14 cellular contexts compared by ENCODE assay signal in the genomic region with DNA sequence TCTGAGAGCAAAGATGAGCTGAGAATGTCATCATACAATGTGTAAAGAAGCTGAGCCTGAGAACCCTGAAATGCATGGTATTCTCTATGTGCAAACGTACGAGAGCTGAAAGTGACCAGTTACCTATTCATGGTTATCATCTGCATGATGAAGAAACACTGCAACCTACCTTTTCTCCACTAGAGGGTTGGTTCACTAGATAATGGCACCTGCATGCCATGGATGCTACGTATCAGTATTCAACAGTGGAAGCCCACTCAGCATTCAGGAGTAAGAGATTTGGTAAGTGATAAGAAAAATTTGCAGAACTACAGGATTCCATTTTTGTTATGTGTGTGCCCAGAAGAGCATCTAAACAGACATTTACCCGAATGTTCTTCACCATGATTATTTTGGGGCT.
DNase-seq lines count a peak whose midpoint lies in the region; ATAC-seq, FAIRE-seq and TF ChIP-seq lines count a peak whose summit lies in the region.
"Had no signal": no experiment of that assay in that cellular context is flagged by ENCODE, and none has a peak within 500 bp of the region (broad histone marks: within the 10 kb centered on the region; RNA-seq: fewer than 3 reads in every experiment).

No MANE protein-coding gene starts in this region.

- H3K4me3 Mint-ChIP-seq in CD8-positive, alpha-beta T cell, result no peak overlapping the region
- H3K4me3 Mint-ChIP-seq: activated CD4-positive, alpha-beta memory T cell treated with anti-CD3 and anti-CD28 coated beads for 36 hours; activated naive CD4-positive, alpha-beta T cell treated with anti-CD3 and anti-CD28 coated beads, Interleukin-2, amount 10 ng/mL, durations not matched to agents 7 days and 5 days; T-cell had no signal

- ATAC-seq in HepG2, result peak; percentile 48
- ATAC-seq in CD8-positive, alpha-beta T cell, result no peak
- ATAC-seq: T-cell had no signal

- TF ChIP-seq CTCF in HepG2 (CRISPR knock-in tag; IDR thresholded peaks at IDR 0.05) (peak; percentile 49), GM10266 (IDR thresholded peaks at IDR 0.05; ENCODE audit: control insufficient read depth, insufficient read depth, low read depth, missing control alignments) (no peak)
- TF ChIP-seq CTCF in CD8-positive, alpha-beta T cell (IDR thresholded peaks at IDR 0.05), result no peak

- H3K27ac ChIP-seq in HepG2 (ENCODE audit: extremely low read length, insufficient read depth, low read length), result no peak overlapping the region
- no peak overlapping the region for H3K27ac ChIP-seq in CD8-positive, alpha-beta T cell (ENCODE audit: low read depth, low read length)

- no peak overlapping the region for H3K4me2 ChIP-seq in HepG2 (ENCODE audit: low read depth, low read length)

- CTCF ChIA-PET in HepG2 (lab: Yijun Ruan, JAX; ENCODE audit: low intra/inter-chr PET ratio, low total read pairs), result no interaction called here
- CTCF ChIA-PET in CD8-positive, alpha-beta T cell (lab: Charles Lee), result no interaction called here

- DNase-seq in DMS53 (lab: John Stamatoyannopoulos, UW), result peak; percentile 63
- DNase-seq in HuH-7.5 (ENCODE audit: low spot score), result peak; percentile 34
- peak; percentile 55 for DNase-seq in RPMI8226
- peak; percentile 27 for DNase-seq in HepG2 (ENCODE audit: low spot score)
- DNase-seq in EL, result no peak
- no peak for DNase-seq in GM10266 (ENCODE audit: extremely low spot score)
- DNase-seq in CD8-positive, alpha-beta T cell, result no peak
- no peak for DNase-seq in RKO (ENCODE audit: low spot score)
- DNase-seq: activated CD4-positive, alpha-beta memory T cell treated with anti-CD3 and anti-CD28 coated beads for 36 hours; activated naive CD4-positive, alpha-beta T cell treated with anti-CD3 and anti-CD28 coated beads, Interleukin-2, amount 10 ng/mL, durations not matched to agents 7 days and 5 days; dermis blood vessel endothelial cell; DMS79 treated with DMSO at 0.1 percent for 48 hours; NCI-H1930; T-cell had no signal

- H3K9ac ChIP-seq in HepG2 (ENCODE audit: insufficient read depth, low read depth, low read length), result no peak overlapping the region

- FAIRE-seq in HepG2 (lab: Jason Lieb, UNC), result peak; percentile 78

- peaks cover 3% of the 10 kb centered on the region for H3K9me3 Mint-ChIP-seq in CD8-positive, alpha-beta T cell

- H3K27ac Mint-ChIP-seq in CD8-positive, alpha-beta T cell, result no peak overlapping the region
- H3K27ac Mint-ChIP-seq: activated CD4-positive, alpha-beta memory T cell treated with anti-CD3 and anti-CD28 coated beads for 36 hours; activated naive CD4-positive, alpha-beta T cell treated with anti-CD3 and anti-CD28 coated beads, Interleukin-2, amount 10 ng/mL, durations not matched to agents 7 days and 5 days; T-cell had no signal

- no peak for TF ChIP-seq RAD21 in HepG2 (CRISPR knock-in tag; IDR thresholded peaks at IDR 0.05)

- BruUV-seq in HepG2 (replicated peaks; lab: Mats Ljungman, UMichigan), result no TSS peak

- no peak for TF ChIP-seq POLR2A in HepG2 (IDR thresholded peaks at IDR 0.05; ENCODE audit: insufficient read depth in 1 of 2, low read depth in 2 of 2, low read length in 2 of 2)

- 89% methylated on average over 4 of the region's 4 CpGs for WGBS in HepG2 (ENCODE audit: low lambda C conversion rate)

- TF ChIP-seq EP300 in HepG2 (IDR thresholded peaks at IDR 0.05; ENCODE audit: low read depth in 2 of 2, low read length in 2 of 2) (no peak), HepG2 (CRISPR knock-in tag; IDR thresholded peaks at IDR 0.05; ENCODE audit: borderline replicate concordance) (no peak)

- in situ Hi-C loops in HepG2 (cut with HindIII; ENCODE audit: extremely low pct_ligation_motif_present, low pct_unique_long_range_greater_than_20kb), result no loop called here

- H3K27me3 Mint-ChIP-seq in CD8-positive, alpha-beta T cell (ENCODE audit: low read depth), result peaks cover 10% of the 10 kb centered on the region
- H3K27me3 Mint-ChIP-seq: activated naive CD4-positive, alpha-beta T cell treated with anti-CD3 and anti-CD28 coated beads, Interleukin-2, amount 10 ng/mL, durations not matched to agents 7 days and 5 days had no signal

- no peak overlapping the region for H2AFZ ChIP-seq in HepG2 (ENCODE audit: low read length)

- H3K79me2 ChIP-seq in HepG2 (ENCODE audit: insufficient read depth, low read length), result no peaks in the 10 kb centered on the region

- H3K4me1 Mint-ChIP-seq in CD8-positive, alpha-beta T cell (ENCODE audit: low read depth), result peaks cover 1% of the 10 kb centered on the region
- H3K4me1 Mint-ChIP-seq: activated naive CD4-positive, alpha-beta T cell treated with anti-CD3 and anti-CD28 coated beads, Interleukin-2, amount 10 ng/mL, durations not matched to agents 7 days and 5 days; T-cell had no signal

- no peaks in the 10 kb centered on the region for H3K9me3 ChIP-seq in HepG2 (ENCODE audit: low read length)
- no peaks in the 10 kb centered on the region for H3K9me3 ChIP-seq in CD8-positive, alpha-beta T cell (ENCODE audit: low read length)

- H3K4me3 ChIP-seq in HepG2 (replicated peaks in 1 of 3; ENCODE audit: insufficient read depth in 1 of 3, low read depth in 2 of 3, low read length in 3 of 3), result no peak overlapping the region
- no peak overlapping the region for H3K4me3 ChIP-seq in CD8-positive, alpha-beta T cell (ENCODE audit: low read depth, low read length)

- H4K20me1 ChIP-seq in HepG2 (ENCODE audit: insufficient read depth, low read length), result peaks cover 50% of the 10 kb centered on the region; the same call in 1 of the 2 replicates

- POLR2A ChIA-PET in HepG2 (lab: Yijun Ruan, JAX), result no interaction called here
- POLR2A ChIA-PET in CD8-positive, alpha-beta T cell (lab: Charles Lee), result no interaction called here

- no peaks in the 10 kb centered on the region for H3K36me3 Mint-ChIP-seq in CD8-positive, alpha-beta T cell
- H3K36me3 Mint-ChIP-seq: activated CD4-positive, alpha-beta memory T cell treated with anti-CD3 and anti-CD28 coated beads for 36 hours; activated naive CD4-positive, alpha-beta T cell treated with anti-CD3 and anti-CD28 coated beads, Interleukin-2, amount 10 ng/mL, durations not matched to agents 7 days and 5 days; T-cell had no signal

- no peaks in the 10 kb centered on the region for H3K27me3 ChIP-seq in HepG2 (ENCODE audit: control insufficient read depth in 1 of 2, insufficient read depth in 2 of 2, low read length in 2 of 2)
- H3K27me3 ChIP-seq in CD8-positive, alpha-beta T cell (ENCODE audit: insufficient read depth, low read length), result no peaks in the 10 kb centered on the region

- H3K4me1 ChIP-seq in HepG2 (ENCODE audit: insufficient read depth, low read length), result peaks cover 28% of the 10 kb centered on the region
- no peaks in the 10 kb centered on the region for H3K4me1 ChIP-seq in CD8-positive, alpha-beta T cell (ENCODE audit: insufficient read depth, low read length)

- H3K36me3 ChIP-seq in HepG2 (replicated peaks in 1 of 2; ENCODE audit: control insufficient read depth in 1 of 2, insufficient read depth in 2 of 2, low read length in 2 of 2), result 0 out of 5 replicates have a peak, but pooled peaks cover 0 to 4% of the 10 kb centered on the region in 2 experiments
- no peaks in the 10 kb centered on the region for H3K36me3 ChIP-seq in CD8-positive, alpha-beta T cell (ENCODE audit: insufficient read depth, low read length)

- intact Hi-C loops in HepG2 (cut with micrococcal nuclease; ENCODE audit: unreplicated experiment), result no loop called here
- intact Hi-C loops in CD8-positive, alpha-beta T cell (cut with DNase I, micrococcal nuclease), result no loop called here

TF ChIP-seq in HepG2, 621 proteins besides CTCF, POLR2A, EP300 and RAD21 (continues in another document):
- TF ChIP-seq ZFP37 (CRISPR knock-in tag; IDR thresholded peaks at IDR 0.05; ENCODE audit: borderline replicate concordance) (no peak), STAG1 (CRISPR knock-in tag; IDR thresholded peaks at IDR 0.05) (peak; percentile 52), FOXA1 (IDR thresholded peaks at IDR 0.05) (no peak), FOXA1 (CRISPR knock-in tag; IDR thresholded peaks at IDR 0.05) (no peak), SNAPC2 (CRISPR knock-in tag; IDR thresholded peaks at IDR 0.05) (no peak), ZNF772 (CRISPR knock-in tag; IDR thresholded peaks at IDR 0.05) (no peak), HHEX (CRISPR knock-in tag; IDR thresholded peaks at IDR 0.05) (no peak), RBFOX2 (IDR thresholded peaks at IDR 0.05; ENCODE audit: low read depth, low read length) (no peak), GABPA (IDR thresholded peaks at IDR 0.05; ENCODE audit: low read depth, low read length) (no peak), GABPA (CRISPR knock-in tag; IDR thresholded peaks at IDR 0.05; ENCODE audit: low read depth) (no peak), KMT2A (CRISPR knock-in tag; IDR thresholded peaks at IDR 0.05) (no peak), EED (CRISPR knock-in tag; IDR thresholded peaks at IDR 0.05) (no peak), PAXIP1 (CRISPR knock-in tag; conservative IDR thresholded peaks at IDR 0.05) (no peak)

Comparison
In these comparisons a context has a peak if more than half of its experiments do, and no peak if none do; other contexts are left out.
1. DNase-seq: peak in DMS53 (single experiment), HuH-7.5 (single experiment), RPMI8226 (single experiment) and HepG2 (single experiment); none in EL (single experiment), GM10266 (single experiment), CD8-positive, alpha-beta T cell (0 of 7) and RKO (single experiment).